19 cellular contexts compared by ENCODE assay signal in genomic region chr22:37069719-37070118, GRCh38. TPM values are rescaled to one million over a fixed set of nuclear protein-coding genes. Genes with fewer than 3 reads are reported as not detected.
A peak's percentile ranks its signal among the peaks of the same experiment; 100 is the strongest.
DNase-seq lines count a peak whose midpoint lies in the region; ATAC-seq and TF ChIP-seq lines count a peak whose summit lies in the region.
"Had no signal": no experiment of that assay in that cellular context is flagged by ENCODE, and none has a peak within 500 bp of the region (broad histone marks: within the 10 kb centered on the region; RNA-seq: fewer than 3 reads in every experiment).

No MANE protein-coding gene starts in this region.

- no peak for ATAC-seq in activated naive CD4-positive, alpha-beta T cell treated with anti-CD3 and anti-CD28 coated beads, Interleukin-2, amount 50 U/mL, for 72 hours

- peak overlapping the region; percentile 31 for H3K4me3 Mint-ChIP-seq in neural crest cell
- H3K4me3 Mint-ChIP-seq: B cell; CD8-positive, alpha-beta T cell had no signal

- CTCF ChIA-PET in AG04450 (lab: Charles Lee), result no interaction called here

- peak overlapping the region; percentile 21 for H3K27ac ChIP-seq in AG04450 (ENCODE audit: low read depth, low read length)
- peak overlapping the region; percentile 83 for H3K27ac ChIP-seq in caudate nucleus (ENCODE audit: low read depth, low read length)
- H3K27ac ChIP-seq: 22Rv1; A549; BLaER1 treated with 17β-estradiol and CSF1 and Interleukin-3, amounts not matched to agents 10 nM and 100 nM; HL-60 had no signal

- peaks cover 26% of the 10 kb centered on the region for H3K27me3 Mint-ChIP-seq in neural crest cell (ENCODE audit: low read depth)

- H3K36me3 Mint-ChIP-seq in neural crest cell (ENCODE audit: low read depth), result no peaks in the 10 kb centered on the region
- H3K36me3 Mint-ChIP-seq in activated naive CD4-positive, alpha-beta T cell treated with anti-CD3 and anti-CD28 coated beads, Interleukin-2, amount 50 U/mL, for 72 hours, result no peaks in the 10 kb centered on the region
- H3K36me3 Mint-ChIP-seq: CD8-positive, alpha-beta T cell had no signal

- H3K27me3 ChIP-seq in AG04450 (ENCODE audit: control insufficient read depth, insufficient read depth, low read length), result peaks cover 36% of the 10 kb centered on the region

- DNase-seq in NCI-H524 (lab: John Stamatoyannopoulos, UW), result peak; percentile 45 to 80
- no peak for DNase-seq in NCI-H524 treated with DMSO at 0.1 percent for 48 hours (lab: John Stamatoyannopoulos, UW)
- DNase-seq in AG04450 (ENCODE audit: low read depth, low spot score), result no peak
- no peak for DNase-seq in caudate nucleus (lab: John Stamatoyannopoulos, UW)
- DNase-seq in neural crest cell (ENCODE audit: low read depth, low spot score), result no peak
- DNase-seq in cerebellar nuclear complex (lab: John Stamatoyannopoulos, UW), result no peak
- no peak for DNase-seq in activated naive CD4-positive, alpha-beta T cell treated with anti-CD3 and anti-CD28 coated beads, Interleukin-2, amount 50 U/mL, for 72 hours (ENCODE audit: low spot score in 2 of 2)
- DNase-seq in GOT3 (lab: John Stamatoyannopoulos, UW), result no peak
- DNase-seq: Calu3; CD8-positive, alpha-beta T cell; DMS79 treated with DMSO at 0.1 percent for 48 hours; GF-D8; HCEC 1CT; IMR-90 had no signal

- H3K4me1 Mint-ChIP-seq in neural crest cell, result no peaks in the 10 kb centered on the region
- H3K4me1 Mint-ChIP-seq: B cell had no signal

- H3K9me3 ChIP-seq in AG04450 (ENCODE audit: control insufficient read depth, insufficient read depth, low read length), result no peaks in the 10 kb centered on the region
- H3K9me3 ChIP-seq: A549 had no signal

- H3K4me3 ChIP-seq in AG04450 (ENCODE audit: low read depth, low read length), result no peak overlapping the region
- H3K4me3 ChIP-seq: A549; BLaER1 treated with 17β-estradiol and CSF1 and Interleukin-3, amounts not matched to agents 10 nM and 100 nM had no signal

- TF ChIP-seq CTCF in AG04450 (IDR thresholded peaks at IDR 0.05; ENCODE audit: low read depth, low read length) (no peak), neural crest cell (conservative IDR thresholded peaks at IDR 0.05) (no peak)

- H3K9me3 Mint-ChIP-seq in neural crest cell, result no peaks in the 10 kb centered on the region
- no peaks in the 10 kb centered on the region for H3K9me3 Mint-ChIP-seq in activated naive CD4-positive, alpha-beta T cell treated with anti-CD3 and anti-CD28 coated beads, Interleukin-2, amount 50 U/mL, for 72 hours
- H3K9me3 Mint-ChIP-seq: CD8-positive, alpha-beta T cell had no signal

- POLR2A ChIA-PET in AG04450 (lab: Yijun Ruan, JAX), result no interaction called here

- H3K27ac Mint-ChIP-seq in neural crest cell (ENCODE audit: unreplicated experiment), result no peak overlapping the region
- H3K27ac Mint-ChIP-seq in activated naive CD4-positive, alpha-beta T cell treated with anti-CD3 and anti-CD28 coated beads, Interleukin-2, amount 50 U/mL, for 72 hours, result no peak overlapping the region
- H3K27ac Mint-ChIP-seq: B cell; CD8-positive, alpha-beta T cell had no signal

RNA-seq across cellular contexts. Expression of gene KCTD17, which starts 18.2 kb away (rescaled TPM):
- 20.7 and 26.5 TPM in 2 replicates for polyA plus RNA-seq in AG04450 (2011; rRNA removed)
- 31.0 and 40.1 TPM in 2 replicates for polyA minus RNA-seq in AG04450 (2011; rRNA and poly(A)+ RNA removed)
- total RNA-seq in neural crest cell, result 85.7 and 95.8 TPM in 2 replicates
- total RNA-seq in activated naive CD4-positive, alpha-beta T cell treated with anti-CD3 and anti-CD28 coated beads, Interleukin-2, amount 50 U/mL, for 72 hours, result 10 to 100 TPM; 20.0 to 35.7 TPM

RNA-seq across cellular contexts. Expression of gene TMPRSS6, which starts 39.8 kb away (rescaled TPM):
- polyA plus RNA-seq in AG04450 (2011; rRNA removed), result not detected in 2 replicates
- polyA minus RNA-seq in AG04450 (2011; rRNA and poly(A)+ RNA removed), result not detected in 2 replicates
- total RNA-seq in neural crest cell, result not detected in 2 replicates
- total RNA-seq in activated naive CD4-positive, alpha-beta T cell treated with anti-CD3 and anti-CD28 coated beads, Interleukin-2, amount 50 U/mL, for 72 hours, result 10 to 100 TPM in 1 of 2 donors, 1 to 10 TPM in 1; 8.7 to 27.8 TPM
- total RNA-seq: B cell, Calu3, IMR-90 had no signal
- polyA plus RNA-seq: A549, IMR-90 had no signal

RNA-seq across cellular contexts. Expression of gene MPST, which starts 50.2 kb away (rescaled TPM):
- polyA plus RNA-seq in AG04450 (2011; rRNA removed), result 33.3 and 42.8 TPM in 2 replicates
- polyA minus RNA-seq in AG04450 (2011; rRNA and poly(A)+ RNA removed), result 14.5 and 16.8 TPM in 2 replicates
- 100.0 and 103 TPM in 2 replicates for total RNA-seq in neural crest cell
- total RNA-seq in activated naive CD4-positive, alpha-beta T cell treated with anti-CD3 and anti-CD28 coated beads, Interleukin-2, amount 50 U/mL, for 72 hours, result 10 to 100 TPM; 20.9 to 23.2 TPM

RNA-seq across cellular contexts. Expression of gene TST, which starts 50.5 kb away (rescaled TPM):
- polyA plus RNA-seq in AG04450 (2011; rRNA removed), result 26.3 and 36.7 TPM in 2 replicates
- polyA minus RNA-seq in AG04450 (2011; rRNA and poly(A)+ RNA removed), result 16.7 and 22.2 TPM in 2 replicates
- 31.0 and 31.3 TPM in 2 replicates for total RNA-seq in neural crest cell
- 1 to 10 TPM; 5.1 to 5.3 TPM for total RNA-seq in activated naive CD4-positive, alpha-beta T cell treated with anti-CD3 and anti-CD28 coated beads, Interleukin-2, amount 50 U/mL, for 72 hours
- total RNA-seq: CD8-positive, alpha-beta T cell had no signal

Comparison
In these comparisons a context has a peak if more than half of its experiments do, and no peak if none do; other contexts are left out.
1. DNase-seq: peak in NCI-H524 (2 of 2); none in NCI-H524 treated with DMSO at 0.1 percent for 48 hours (single experiment), AG04450 (single experiment), caudate nucleus (0 of 61), neural crest cell (single experiment), cerebellar nuclear complex (0 of 2), activated naive CD4-positive, alpha-beta T cell treated with anti-CD3 and anti-CD28 coated beads, Interleukin-2, amount 50 U/mL, for 72 hours (0 of 2) and GOT3 (single experiment).